Comparison of ENCODE assay signal across 19 cellular contexts in the genomic region with DNA sequence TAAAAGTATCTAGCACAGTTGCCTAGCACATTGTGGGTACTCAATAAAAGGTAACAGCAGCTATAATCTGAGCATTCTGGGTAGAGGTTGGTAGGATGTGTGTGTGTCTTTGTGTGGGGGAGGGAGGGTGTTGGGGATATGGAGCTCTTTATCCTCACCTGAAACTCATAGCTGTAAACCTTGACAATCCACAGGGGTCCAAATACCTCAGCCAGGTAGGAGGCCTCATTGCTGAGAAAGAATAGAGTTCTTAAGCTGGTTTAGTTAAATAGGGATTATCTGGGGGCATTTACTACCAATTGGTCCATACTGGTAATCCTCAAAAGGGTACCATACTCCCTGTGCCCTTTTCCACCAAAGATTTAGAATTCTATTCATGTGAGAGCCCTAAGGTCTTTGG. TPM values are rescaled to one million over a fixed set of nuclear protein-coding genes. Genes with fewer than 3 reads are reported as not detected.
DNase-seq lines count a peak whose midpoint lies in the region; ATAC-seq and TF ChIP-seq lines count a peak whose summit lies in the region.
"Had no signal": no experiment of that assay in that cellular context is flagged by ENCODE, and none has a peak within 500 bp of the region (broad histone marks: within the 10 kb centered on the region; RNA-seq: fewer than 3 reads in every experiment).

No MANE protein-coding gene starts in this region.

- POLR2A ChIA-PET in CD8-positive, alpha-beta memory T cell (lab: Charles Lee) = no interaction called here
- POLR2A ChIA-PET in activated naive CD8-positive, alpha-beta T cell treated with anti-CD3 and anti-CD28 coated beads, Interleukin-2, amount 10 ng/mL, durations not matched to agents 7 days and 5 days (lab: Charles Lee) = interaction anchor here (4.0 kb wide), 1 partner anchor 28 kb away, joined by 17 read pairs; the partner anchor contains the start of gene MFAP1

- H3K36me3 ChIP-seq in CD8-positive, alpha-beta memory T cell (ENCODE audit: insufficient read depth, low read length) = peaks cover 43% of the 10 kb centered on the region
- H3K36me3 ChIP-seq in esophagus muscularis mucosa = peaks cover 10 to 65% (median 54%) of the 10 kb centered on the region in 4 donors

- no peak for TF ChIP-seq POLR2A in esophagus muscularis mucosa (IDR thresholded peaks at IDR 0.05; ENCODE audit: low read depth)

- no peaks in the 10 kb centered on the region for H3K9me3 Mint-ChIP-seq in CD8-positive, alpha-beta memory T cell
- H3K9me3 Mint-ChIP-seq in HFFc6 = no peaks in the 10 kb centered on the region
- no peaks in the 10 kb centered on the region for H3K9me3 Mint-ChIP-seq in activated naive CD8-positive, alpha-beta T cell treated with anti-CD3 and anti-CD28 coated beads, Interleukin-2, amount 10 ng/mL, durations not matched to agents 7 days and 5 days
- no peaks in the 10 kb centered on the region for H3K9me3 Mint-ChIP-seq in nephron
- H3K9me3 Mint-ChIP-seq: central memory CD8-positive, alpha-beta T cell had no signal

- H3K27me3 Mint-ChIP-seq in CD8-positive, alpha-beta memory T cell = no peaks in the 10 kb centered on the region
- H3K27me3 Mint-ChIP-seq in HFFc6 (ENCODE audit: insufficient read depth) (peaks cover 20% of the 10 kb centered on the region), nephron (ENCODE audit: low read depth) (no peaks in the 10 kb centered on the region)
- H3K27me3 Mint-ChIP-seq in activated naive CD8-positive, alpha-beta T cell treated with anti-CD3 and anti-CD28 coated beads, Interleukin-2, amount 10 ng/mL, durations not matched to agents 7 days and 5 days = no peaks in the 10 kb centered on the region
- H3K27me3 Mint-ChIP-seq: central memory CD8-positive, alpha-beta T cell had no signal

- no peaks in the 10 kb centered on the region for H3K9me3 ChIP-seq in CD8-positive, alpha-beta memory T cell (ENCODE audit: low read length)
- no peaks in the 10 kb centered on the region for H3K9me3 ChIP-seq in esophagus muscularis mucosa
- H3K9me3 ChIP-seq: adrenal gland, left lung, thyroid gland had no signal

- intact Hi-C loops in esophagus muscularis mucosa (cut with DNase I) = no loop called here

- peak overlapping the region in 2 of 7 donors; percentile 13 to 98 for H3K4me3 Mint-ChIP-seq in CD8-positive, alpha-beta memory T cell
- H3K4me3 Mint-ChIP-seq in HFFc6 (no peak overlapping the region), nephron (peak overlapping the region; percentile 96 to 99 (median 99))
- no peak overlapping the region for H3K4me3 Mint-ChIP-seq in activated naive CD8-positive, alpha-beta T cell treated with anti-CD3 and anti-CD28 coated beads, Interleukin-2, amount 10 ng/mL, durations not matched to agents 7 days and 5 days
- H3K4me3 Mint-ChIP-seq: central memory CD8-positive, alpha-beta T cell had no signal

- peak overlapping the region in 7 of 8 donors; percentile 36 to 96 (median 52) for H3K27ac Mint-ChIP-seq in CD8-positive, alpha-beta memory T cell
- H3K27ac Mint-ChIP-seq in HFFc6 = peak overlapping the region; percentile 70; the same call in 1 of the 2 replicates
- H3K27ac Mint-ChIP-seq in activated naive CD8-positive, alpha-beta T cell treated with anti-CD3 and anti-CD28 coated beads, Interleukin-2, amount 10 ng/mL, durations not matched to agents 7 days and 5 days = peak overlapping the region; percentile 4
- peak overlapping the region in 2 of 3 experiments; percentile 24 to 48 for H3K27ac Mint-ChIP-seq in nephron

- TF ChIP-seq EP300 in esophagus muscularis mucosa (IDR thresholded peaks at IDR 0.05) = no peak

- H3K4me1 ChIP-seq in CD8-positive, alpha-beta memory T cell (ENCODE audit: insufficient read depth, low read length) = peaks cover 45% of the 10 kb centered on the region
- peaks cover 47 to 78% (median 75%) of the 10 kb centered on the region in 4 donors for H3K4me1 ChIP-seq in esophagus muscularis mucosa
- H3K4me1 ChIP-seq: foreskin keratinocyte had no signal

- H3K27me3 ChIP-seq in CD8-positive, alpha-beta memory T cell (ENCODE audit: insufficient read depth, low read length, poor library complexity, severe bottlenecking) = no peaks in the 10 kb centered on the region
- H3K27me3 ChIP-seq in esophagus muscularis mucosa = peaks cover 0 to 4% (median 0%) of the 10 kb centered on the region in 4 donors
- H3K27me3 ChIP-seq: adrenal gland, foreskin keratinocyte, left lung, thyroid gland had no signal

- H3K27ac ChIP-seq in CD8-positive, alpha-beta memory T cell (ENCODE audit: low read depth, low read length) = no peak overlapping the region
- peak overlapping the region in 2 of 4 donors; percentile 9 to 25 for H3K27ac ChIP-seq in esophagus muscularis mucosa (replicated peaks in 1 of 4)
- H3K27ac ChIP-seq: foreskin keratinocyte had no signal

- no peak for DNase-seq in CD8-positive, alpha-beta memory T cell
- DNase-seq in HFFc6 = no peak
- no peak for DNase-seq in activated naive CD8-positive, alpha-beta T cell treated with anti-CD3 and anti-CD28 coated beads, Interleukin-2, amount 10 ng/mL, durations not matched to agents 7 days and 5 days
- DNase-seq in esophagus muscularis mucosa (ENCODE audit: extremely low spot score) = no peak
- DNase-seq in GOT3 (lab: John Stamatoyannopoulos, UW) = no peak
- DNase-seq: activated CD4-positive, CD25-positive, alpha-beta regulatory T cell treated with anti-CD3 and anti-CD28 coated beads, Interleukin-2, amount 50 U/mL, for 72 hours; adrenal gland; DMS153; foreskin keratinocyte; left lung; NCI-H1436 treated with DMSO at 0.1 percent for 48 hours; NCI-H226; SHP77 treated with DMSO at 0.1 percent for 48 hours; thyroid gland had no signal

- peaks cover 4 to 82% (median 16%) of the 10 kb centered on the region in 3 donors for H3K36me3 Mint-ChIP-seq in CD8-positive, alpha-beta memory T cell
- H3K36me3 Mint-ChIP-seq in HFFc6 (ENCODE audit: low read depth) (peaks cover 78% of the 10 kb centered on the region), nephron (ENCODE audit: low read depth) (peaks cover 65% of the 10 kb centered on the region)
- H3K36me3 Mint-ChIP-seq in activated naive CD8-positive, alpha-beta T cell treated with anti-CD3 and anti-CD28 coated beads, Interleukin-2, amount 10 ng/mL, durations not matched to agents 7 days and 5 days = peaks cover 42% of the 10 kb centered on the region

- CTCF ChIA-PET in CD8-positive, alpha-beta memory T cell (lab: Charles Lee) = interaction anchor here (1.4 to 2.4 kb wide), 2 partner anchors 19 to 29 kb away, joined by 3 to 6 read pairs; partner anchors contain the start of genes ELL3 and MFAP1

- ATAC-seq in activated naive CD8-positive, alpha-beta T cell treated with anti-CD3 and anti-CD28 coated beads, Interleukin-2, amount 10 ng/mL, durations not matched to agents 7 days and 5 days (ENCODE audit: low read depth) = no peak
- ATAC-seq in HG02610 (IDR thresholded peaks at IDR 0.05; ENCODE audit: unreplicated experiment) = no peak
- ATAC-seq: foreskin keratinocyte, left lung had no signal

- peaks cover 61 to 87% (median 74%) of the 10 kb centered on the region in 3 donors for H3K4me1 Mint-ChIP-seq in CD8-positive, alpha-beta memory T cell
- peaks cover 72% of the 10 kb centered on the region for H3K4me1 Mint-ChIP-seq in HFFc6 (ENCODE audit: low read depth)
- H3K4me1 Mint-ChIP-seq in activated naive CD8-positive, alpha-beta T cell treated with anti-CD3 and anti-CD28 coated beads, Interleukin-2, amount 10 ng/mL, durations not matched to agents 7 days and 5 days = peaks cover 56% of the 10 kb centered on the region
- H3K4me1 Mint-ChIP-seq in nephron = peaks cover 56% of the 10 kb centered on the region

- no peak for TF ChIP-seq CTCF in HFFc6 (IDR thresholded peaks at IDR 0.05)
- no peak for TF ChIP-seq CTCF in nephron (IDR thresholded peaks at IDR 0.05; ENCODE audit: unreplicated experiment in 3 of 3)
- TF ChIP-seq CTCF in esophagus muscularis mucosa (IDR thresholded peaks at IDR 0.05) = no peak

- H3K4me3 ChIP-seq in CD8-positive, alpha-beta memory T cell (ENCODE audit: low read length) = no peak overlapping the region
- no peak overlapping the region for H3K4me3 ChIP-seq in esophagus muscularis mucosa
- H3K4me3 ChIP-seq: adrenal gland, left lung, skin epidermis, thyroid gland had no signal

RNA-seq across cellular contexts. Expression of gene SERF2, which starts 3.9 kb away (rescaled TPM):
- total RNA-seq in CD8-positive, alpha-beta memory T cell = 100 to 1,000 TPM; 624 to 632 TPM
- polyA plus RNA-seq in CD8-positive, alpha-beta memory T cell = 1,932 TPM
- total RNA-seq in HFFc6 (2021; fragmentation: NEBNext Ultra II Directional; extraction: Animal tissue kit (Norgen Biotek cat#: 25700)) = 1,000 to 10,000 TPM in 5 of 6 experiments, 100 to 1,000 TPM in 1; 908 to 1,158 (median 1,046) TPM
- 100 to 1,000 TPM; 926 to 987 TPM for total RNA-seq in activated naive CD8-positive, alpha-beta T cell treated with anti-CD3 and anti-CD28 coated beads, Interleukin-2, amount 10 ng/mL, durations not matched to agents 7 days and 5 days
- 100 to 1,000 TPM; 625 to 874 (median 721) TPM for total RNA-seq in esophagus muscularis mucosa

RNA-seq across cellular contexts. Expression of gene SERINC4, which starts 4.0 kb away (rescaled TPM):
- under 1 TPM; 0.20 to 0.26 TPM for total RNA-seq in CD8-positive, alpha-beta memory T cell
- 2.2 TPM for polyA plus RNA-seq in CD8-positive, alpha-beta memory T cell
- total RNA-seq in HFFc6 (2021; fragmentation: NEBNext Ultra II Directional; extraction: Animal tissue kit (Norgen Biotek cat#: 25700)) = under 1 TPM in 3 of 6 experiments, not detected in 3; 0.07 to 0.11 (median 0.09) TPM
- under 1 TPM; 0.14 to 0.17 TPM for total RNA-seq in activated naive CD8-positive, alpha-beta T cell treated with anti-CD3 and anti-CD28 coated beads, Interleukin-2, amount 10 ng/mL, durations not matched to agents 7 days and 5 days
- total RNA-seq in esophagus muscularis mucosa = not detected
- total RNA-seq: adrenal gland had no signal
- polyA plus RNA-seq: BJ had no signal

RNA-seq across cellular contexts. Expression of gene HYPK, which starts 4.4 kb away (rescaled TPM):
- 10 to 100 TPM; 28.5 to 32.7 TPM for total RNA-seq in CD8-positive, alpha-beta memory T cell
- 11.9 TPM for polyA plus RNA-seq in CD8-positive, alpha-beta memory T cell
- total RNA-seq in HFFc6 (2021; fragmentation: NEBNext Ultra II Directional; extraction: Animal tissue kit (Norgen Biotek cat#: 25700)) = 10 to 100 TPM; 12.3 to 33.8 (median 19.3) TPM
- 10 to 100 TPM; 17.2 to 18.3 TPM for total RNA-seq in activated naive CD8-positive, alpha-beta T cell treated with anti-CD3 and anti-CD28 coated beads, Interleukin-2, amount 10 ng/mL, durations not matched to agents 7 days and 5 days
- 10 to 100 TPM in 1 of 4 donors, 1 to 10 TPM in 3; 4.8 to 12.0 (median 9.4) TPM for total RNA-seq in esophagus muscularis mucosa

RNA-seq across cellular contexts. Expression of gene ELL3, which starts 19.2 kb away (rescaled TPM):
- total RNA-seq in CD8-positive, alpha-beta memory T cell = 1 to 10 TPM in 1 of 2 experiments, under 1 TPM in 1; 0.49 to 1.8 TPM
- 0.24 TPM for polyA plus RNA-seq in CD8-positive, alpha-beta memory T cell
- total RNA-seq in HFFc6 (2021; fragmentation: NEBNext Ultra II Directional; extraction: Animal tissue kit (Norgen Biotek cat#: 25700)) = 1 to 10 TPM in 4 of 6 experiments, under 1 TPM in 2; 0.91 to 1.5 (median 1.1) TPM
- 1 to 10 TPM; 4.6 to 4.9 TPM for total RNA-seq in activated naive CD8-positive, alpha-beta T cell treated with anti-CD3 and anti-CD28 coated beads, Interleukin-2, amount 10 ng/mL, durations not matched to agents 7 days and 5 days
- total RNA-seq in esophagus muscularis mucosa = 1 to 10 TPM; 3.0 to 7.7 (median 4.1) TPM

RNA-seq across cellular contexts. Expression of gene MFAP1, which starts 28.5 kb away (rescaled TPM):
- 10 to 100 TPM; 49.8 to 50.1 TPM for total RNA-seq in CD8-positive, alpha-beta memory T cell
- polyA plus RNA-seq in CD8-positive, alpha-beta memory T cell = 16.8 TPM
- 10 to 100 TPM; 25.3 to 30.4 (median 27.3) TPM for total RNA-seq in HFFc6 (2021; fragmentation: NEBNext Ultra II Directional; extraction: Animal tissue kit (Norgen Biotek cat#: 25700))
- 10 to 100 TPM; 33.6 to 35.3 TPM for total RNA-seq in activated naive CD8-positive, alpha-beta T cell treated with anti-CD3 and anti-CD28 coated beads, Interleukin-2, amount 10 ng/mL, durations not matched to agents 7 days and 5 days
- total RNA-seq in esophagus muscularis mucosa = 10 to 100 TPM; 18.6 to 21.3 (median 19.7) TPM

Comparison
In these comparisons a context has a peak if more than half of its experiments do, and no peak if none do; other contexts are left out.
1. H3K27ac Mint-ChIP-seq: peak in every context shown above with its lines; median percentile 70 in HFFc6; 52 in CD8-positive, alpha-beta memory T cell; 36 in nephron; 4 in activated naive CD8-positive, alpha-beta T cell treated with anti-CD3 and anti-CD28 coated beads, Interleukin-2, amount 10 ng/mL, durations not matched to agents 7 days and 5 days.
2. H3K4me3 Mint-ChIP-seq: peak in nephron (3 of 3); none in HFFc6 (single experiment) and activated naive CD8-positive, alpha-beta T cell treated with anti-CD3 and anti-CD28 coated beads, Interleukin-2, amount 10 ng/mL, durations not matched to agents 7 days and 5 days (single experiment).